8 cellular contexts compared by ENCODE assay signal in genomic region chr3:51941798-51942602, GRCh38. TPM values are rescaled to one million over a fixed set of nuclear protein-coding genes. Genes with fewer than 3 reads are reported as not detected.
A peak's percentile ranks its signal among the peaks of the same experiment; 100 is the strongest.
DNase-seq lines count a peak whose midpoint lies in the region; TF ChIP-seq lines count a peak whose summit lies in the region.

Gene PARP3 (plus strand): TSS chr3:51942363. CDS start chr3:51943356, 993 bp downstream.
A gene with protein sequence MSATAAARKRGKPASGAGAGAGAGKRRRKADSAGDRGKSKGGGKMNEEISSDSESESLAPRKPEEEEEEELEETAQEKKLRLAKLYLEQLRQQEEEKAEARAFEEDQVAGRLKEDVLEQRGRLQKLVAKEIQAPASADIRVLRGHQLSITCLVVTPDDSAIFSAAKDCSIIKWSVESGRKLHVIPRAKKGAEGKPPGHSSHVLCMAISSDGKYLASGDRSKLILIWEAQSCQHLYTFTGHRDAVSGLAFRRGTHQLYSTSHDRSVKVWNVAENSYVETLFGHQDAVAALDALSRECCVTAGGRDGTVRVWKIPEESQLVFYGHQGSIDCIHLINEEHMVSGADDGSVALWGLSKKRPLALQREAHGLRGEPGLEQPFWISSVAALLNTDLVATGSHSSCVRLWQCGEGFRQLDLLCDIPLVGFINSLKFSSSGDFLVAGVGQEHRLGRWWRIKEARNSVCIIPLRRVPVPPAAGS (minus strand): TSS chr3:51941904. CDS start chr3:51941867, 37 bp downstream.

- peaks cover 11 to 18% of the 10 kb centered on the region in 2 experiments; a peak in 3 of 4 replicates for H3K4me1 ChIP-seq in SK-N-SH (ENCODE audit: control insufficient read depth in 1 of 2, insufficient read depth in 2 of 2, low read depth in 1 of 2, low read length in 1 of 2)
- H3K4me1 ChIP-seq in testis, result peaks cover 18% of the 10 kb centered on the region

- peak; percentile 98 for TF ChIP-seq RAD21 in SK-N-SH (IDR thresholded peaks at IDR 0.05; ENCODE audit: low read length)

- peak; percentile 100 for TF ChIP-seq CTCF in HFFc6 (IDR thresholded peaks at IDR 0.05)
- peak; percentile 93 for TF ChIP-seq CTCF in NB4 (IDR thresholded peaks at IDR 0.05; ENCODE audit: low read depth, low read length)
- peak; percentile 98 for TF ChIP-seq CTCF in SK-N-SH (IDR thresholded peaks at IDR 0.05)
- peak; percentile 99 to 100 (median 99) for TF ChIP-seq CTCF in testis (IDR thresholded peaks at IDR 0.05)

- H3K9me3 ChIP-seq in SK-N-SH (no peaks in the 10 kb centered on the region), testis (no peaks in the 10 kb centered on the region)

- peak; percentile 70 for TF ChIP-seq POLR2A in NB4 (IDR thresholded peaks at IDR 0.05; ENCODE audit: extremely low read depth, insufficient read length)
- no peak for TF ChIP-seq POLR2A in testis (IDR thresholded peaks at IDR 0.05)

- H3F3A ChIP-seq in SK-N-SH (replicated peaks; ENCODE audit: insufficient read depth), result no peaks in the 10 kb centered on the region

- H3K4me2 ChIP-seq in SK-N-SH, result peak within 1 kb of the TSS; percentile 95

- 0 out of 2 replicates have a peak, but pooled peaks cover 6% of the 10 kb centered on the region for H4K20me1 ChIP-seq in SK-N-SH (ENCODE audit: insufficient read depth)

- H3K36me3 ChIP-seq in SK-N-SH (replicated peaks in 1 of 2; ENCODE audit: control insufficient read depth in 1 of 2, insufficient read depth in 2 of 2, low read length in 1 of 2) (peaks cover 0 to 20% of the 10 kb centered on the region in 2 experiments), testis (ENCODE audit: low read depth, missing control alignments) (no peaks in the 10 kb centered on the region)

- TF ChIP-seq EP300 in SK-N-SH (IDR thresholded peaks at IDR 0.05; ENCODE audit: borderline replicate concordance in 1 of 2, low read depth in 1 of 2, low read length in 1 of 2), result no peak; a peak in 1 of 4 replicates

- H3K9me2 ChIP-seq in SK-N-SH, result no peaks in the 10 kb centered on the region

- CTCF ChIA-PET in SK-N-SH (lab: Yijun Ruan, JAX), result interaction anchor here (0.6 to 5.3 kb wide), 29 partner anchors 9 to 466 kb away, joined by 3 to 80 read pairs (median 6); partner anchors contain the start of genes ABHD14A, ABHD14B, ACY1 and GPR62

- peak within 1 kb of the TSS; percentile 85 for H3K9ac ChIP-seq in SK-N-SH

- POLR2A ChIA-PET in SK-N-SH (lab: Yijun Ruan, JAX), result interaction anchor here (0.7 to 2.3 kb wide), 9 partner anchors 16 to 60 kb away, joined by 3 to 19 read pairs (median 4); partner anchors contain the start of genes ABHD14B, PCBP4 and RPL29

- H3K9me3 Mint-ChIP-seq in HFFc6, result no peaks in the 10 kb centered on the region
- H3K9me3 Mint-ChIP-seq in activated naive CD4-positive, alpha-beta T cell treated with anti-CD3 and anti-CD28 coated beads, Interleukin-2, amount 50 U/mL, for 24 hours, result no peaks in the 10 kb centered on the region

- peaks cover 5% of the 10 kb centered on the region for H3K36me3 Mint-ChIP-seq in HFFc6 (ENCODE audit: low read depth)
- peaks cover 14% of the 10 kb centered on the region for H3K36me3 Mint-ChIP-seq in activated naive CD4-positive, alpha-beta T cell treated with anti-CD3 and anti-CD28 coated beads, Interleukin-2, amount 50 U/mL, for 24 hours

- peak within 1 kb of the TSS; percentile 89 for H3K4me3 Mint-ChIP-seq in HFFc6
- H3K4me3 Mint-ChIP-seq in activated naive CD4-positive, alpha-beta T cell treated with anti-CD3 and anti-CD28 coated beads, Interleukin-2, amount 50 U/mL, for 24 hours, result peak within 1 kb of the TSS; percentile 98

- H3K4me3 ChIP-seq in GM08714 (ENCODE audit: low read length) (peak within 1 kb of the TSS; percentile 73), NB4 (ENCODE audit: low read depth, low read length) (peak within 1 kb of the TSS; percentile 84), SK-N-SH (ENCODE audit: low read depth in 2 of 2, low read length in 1 of 2) (peak within 1 kb of the TSS; percentile 85 to 95), testis (peak within 1 kb of the TSS; percentile 68 to 75)

- peaks cover 32% of the 10 kb centered on the region for H3K4me1 Mint-ChIP-seq in HFFc6 (ENCODE audit: low read depth)
- peaks cover 33% of the 10 kb centered on the region for H3K4me1 Mint-ChIP-seq in activated naive CD4-positive, alpha-beta T cell treated with anti-CD3 and anti-CD28 coated beads, Interleukin-2, amount 50 U/mL, for 24 hours

- H3K79me2 ChIP-seq in SK-N-SH (ENCODE audit: insufficient read depth), result peaks cover 33% of the 10 kb centered on the region

- 20% methylated on average over 1 of the region's 67 CpGs for WGBS in SK-N-SH (ENCODE audit: low lambda C conversion rate)
- WGBS in testis, 2 donors, result 0 to 1% methylated on average over 28 to 62 of the region's 67 CpGs

- no peaks in the 10 kb centered on the region; the same call in 1 of the 2 replicates for H3K27me3 Mint-ChIP-seq in HFFc6 (ENCODE audit: insufficient read depth)
- no peaks in the 10 kb centered on the region for H3K27me3 Mint-ChIP-seq in activated naive CD4-positive, alpha-beta T cell treated with anti-CD3 and anti-CD28 coated beads, Interleukin-2, amount 50 U/mL, for 24 hours

- H3K27ac ChIP-seq in SK-N-SH (ENCODE audit: low read depth in 2 of 2, low read length in 1 of 2), result peak within 1 kb of the TSS; percentile 85 to 97
- H3K27ac ChIP-seq in testis, result peak within 1 kb of the TSS; percentile 83 to 86

- DNase-seq in HFFc6 (peak; percentile 100), NB4 (ENCODE audit: low read depth) (peak; percentile 100), SK-N-SH (peak; percentile 99), globus pallidus (ENCODE audit: low spot score) (peak; percentile 100), occipital lobe (lab: John Stamatoyannopoulos, UW) (peak; percentile 100), testis (peak; percentile 100)

- no peaks in the 10 kb centered on the region for H3K27me3 ChIP-seq in SK-N-SH (ENCODE audit: insufficient read depth)
- H3K27me3 ChIP-seq in testis, result no peaks in the 10 kb centered on the region

- H2AFZ ChIP-seq in SK-N-SH (ENCODE audit: low read depth), result peak within 1 kb of the TSS; percentile 80

- intact Hi-C loops in testis (cut with DNase I; ENCODE audit: low total_unique reads), result no loop called here

- H3K27ac Mint-ChIP-seq in HFFc6, result peak within 1 kb of the TSS; percentile 94
- peak within 1 kb of the TSS; percentile 92 for H3K27ac Mint-ChIP-seq in activated naive CD4-positive, alpha-beta T cell treated with anti-CD3 and anti-CD28 coated beads, Interleukin-2, amount 50 U/mL, for 24 hours

TF ChIP-seq in SK-N-SH, 30 proteins besides CTCF, POLR2A, EP300 and RAD21 (continues in another document):
- no peak for TF ChIP-seq MEF2A (IDR thresholded peaks at IDR 0.05; ENCODE audit: borderline replicate concordance, low read depth)
- TF ChIP-seq EZH2phosphoT487 (IDR thresholded peaks at IDR 0.05; ENCODE audit: borderline replicate concordance, low read depth), result no peak
- peak; percentile 62 for TF ChIP-seq POLR2AphosphoS5 (IDR thresholded peaks at IDR 0.05; ENCODE audit: low read depth, low read length)
- TF ChIP-seq SMC3 (IDR thresholded peaks at IDR 0.05; ENCODE audit: low read depth, low read length), result peak; percentile 85
- TF ChIP-seq YY1 (IDR thresholded peaks at IDR 0.05; ENCODE audit: low read depth), result 0 out of 2 replicates have a peak, but pooled peaks have one; percentile 46
- no peak; the same call in 1 of the 2 replicates for TF ChIP-seq NFIC (IDR thresholded peaks at IDR 0.05; ENCODE audit: borderline replicate concordance)
- peak; percentile 78 for TF ChIP-seq USF1 (IDR thresholded peaks at IDR 0.05; ENCODE audit: borderline replicate concordance, low read depth)
- peak; percentile 64; the same call in 1 of the 2 replicates for TF ChIP-seq IRF3 (IDR thresholded peaks at IDR 0.05; ENCODE audit: low read depth, low read length)
- no peak for TF ChIP-seq USF2 (IDR thresholded peaks at IDR 0.05; ENCODE audit: borderline replicate concordance, low read depth, low read length)

RNA-seq across cellular contexts. Expression of gene PARP3, which starts in this region (rescaled TPM):
- 10 to 100 TPM; 13.7 to 20.1 (median 17.1) TPM for total RNA-seq in HFFc6 (2021; fragmentation: NEBNext Ultra II Directional; extraction: Animal tissue kit (Norgen Biotek cat#: 25700))
- polyA plus RNA-seq in SK-N-SH (2012; rRNA removed) (31.1 and 35.2 TPM in 2 replicates), testis (ENCODE audit: insufficient read depth, low read depth, low replicate concordance) (18.2 TPM)
- 16.1 and 19.9 TPM in 2 replicates for polyA plus RNA-seq in SK-N-SH (2012; cell fraction: cytosol; rRNA removed)
- polyA plus RNA-seq in SK-N-SH (2012; cell fraction: nucleus; rRNA removed), result 122 and 160 TPM in 2 replicates
- total RNA-seq in occipital lobe (1.7 TPM), testis (10 to 100 TPM; 17.5 to 24.7 TPM)

RNA-seq across cellular contexts. Expression of the second gene that starts in this region (rescaled TPM):
- 10 to 100 TPM; 30.0 to 36.6 (median 32.5) TPM for total RNA-seq in HFFc6 (2021; fragmentation: NEBNext Ultra II Directional; extraction: Animal tissue kit (Norgen Biotek cat#: 25700))
- polyA plus RNA-seq in SK-N-SH (2012; rRNA removed) (49.6 and 52.0 TPM in 2 replicates), testis (ENCODE audit: insufficient read depth, low read depth, low replicate concordance) (18.7 TPM)
- 26.7 and 37.1 TPM in 2 replicates for polyA plus RNA-seq in SK-N-SH (2012; cell fraction: cytosol; rRNA removed)
- polyA plus RNA-seq in SK-N-SH (2012; cell fraction: nucleus; rRNA removed), result 45.8 and 51.3 TPM in 2 replicates
- total RNA-seq in occipital lobe (16.8 TPM), testis (10 to 100 TPM; 11.6 to 18.1 TPM)

Comparison
In these comparisons a context has a peak if more than half of its experiments do, and no peak if none do; other contexts are left out.
1. Peak in every context shown above with its lines: DNase-seq, H3K4me3 ChIP-seq and H3K27ac ChIP-seq.